In the genomic region with DNA sequence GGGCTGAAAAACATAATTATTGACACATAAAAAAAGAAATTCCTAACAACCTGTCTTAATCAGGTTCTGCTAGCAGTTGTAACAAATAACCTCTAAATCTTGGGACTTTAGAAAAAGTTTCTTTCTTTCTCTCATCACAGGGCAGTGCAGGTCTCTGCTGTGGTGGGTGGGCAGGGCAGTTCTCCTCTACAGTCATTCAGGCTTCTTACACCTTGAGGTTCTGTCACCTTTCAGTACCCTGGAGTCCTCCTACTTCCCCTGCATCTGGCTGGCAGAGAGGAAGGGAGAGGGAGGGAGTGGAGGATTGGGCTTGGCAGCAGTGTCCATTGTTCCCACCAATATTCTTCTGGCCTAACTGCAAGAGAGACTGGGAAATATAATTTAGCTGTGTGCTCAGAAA, we compare ENCODE assay signal across 24 cellular contexts.
"Had no signal": no experiment of that assay in that cellular context is flagged by ENCODE, and none has a peak within 500 bp of the region (broad histone marks: within the 10 kb centered on the region; RNA-seq: fewer than 3 reads in every experiment).

No MANE protein-coding gene starts in this region.

- H3K4me1 ChIP-seq: body of pancreas had no signal

- H3K27me3 ChIP-seq: ascending aorta, body of pancreas had no signal

- H3K27ac Mint-ChIP-seq: activated CD4-positive, alpha-beta memory T cell treated with anti-CD3 and anti-CD28 coated beads for 36 hours; activated CD4-positive, alpha-beta T cell treated with anti-CD3 and anti-CD28 coated beads, Interleukin-2, amount 10 ng/mL, durations not matched to agents 7 days and 5 days; activated T-cell treated with anti-CD3 and anti-CD28 coated beads, Interleukin-2, amount 50 U/mL, for 72 hours; activated T-helper 2 cell treated with anti-CD3 and anti-CD28 coated beads, Interferon-gamma antibody, Interleukin-2, Interleukin-4, amounts not matched to agents 10 μg/mL and 5 μg/mL and 100 μg/mL, durations not matched to agents 14 hours and 24 hours and 36 hours; T-cell had no signal

- ATAC-seq: activated T-cell treated with anti-CD3 and anti-CD28 coated beads, Interleukin-2, amount 50 U/mL, for 72 hours; body of pancreas; K562; T-cell had no signal

- H3K9me3 ChIP-seq: ascending aorta, body of pancreas had no signal

- H3K4me3 ChIP-seq: ascending aorta, body of pancreas, K562, PC-9 had no signal

- H2AFZ ChIP-seq: PC-9 had no signal

- DNase-seq: activated CD4-positive, alpha-beta memory T cell treated with anti-CD3 and anti-CD28 coated beads for 36 hours; activated CD4-positive, alpha-beta T cell treated with anti-CD3 and anti-CD28 coated beads, Interleukin-2, amount 10 ng/mL, durations not matched to agents 7 days and 5 days; activated CD4-positive, CD25-positive, alpha-beta regulatory T cell; activated CD8-positive, alpha-beta memory T cell treated with anti-CD3 and anti-CD28 coated beads for 24 hours; activated gamma-delta T cell treated with Interleukin-2 at 50 U/mL for 16 hours; activated naive CD4-positive, alpha-beta T cell treated with anti-CD3 and anti-CD28 coated beads, Interleukin-2, amount 50 U/mL, for 16 hours; activated T-cell treated with anti-CD3 and anti-CD28 coated beads, Interleukin-2, amount 50 U/mL, for 72 hours; amniotic stem cell; body of pancreas; Kasumi-1; NCI-H1048; NCI-H146; NCI-H187 treated with DMSO at 0.1 percent for 48 hours; NCI-H2081 treated with DMSO at 0.1 percent for 48 hours; NCI-H446; NCI-H524; PC-9; SIG-M5; T-cell; T-helper 2 cell; T1000 had no signal

- H3K27ac ChIP-seq: ascending aorta, body of pancreas had no signal

- H3K27me3 Mint-ChIP-seq: activated CD4-positive, alpha-beta memory T cell treated with anti-CD3 and anti-CD28 coated beads for 36 hours; activated CD4-positive, alpha-beta T cell treated with anti-CD3 and anti-CD28 coated beads, Interleukin-2, amount 10 ng/mL, durations not matched to agents 7 days and 5 days; T-cell had no signal

- H3K36me3 ChIP-seq: ascending aorta had no signal

- H3K4me3 Mint-ChIP-seq: activated CD4-positive, alpha-beta memory T cell treated with anti-CD3 and anti-CD28 coated beads for 36 hours; activated CD4-positive, alpha-beta T cell treated with anti-CD3 and anti-CD28 coated beads, Interleukin-2, amount 10 ng/mL, durations not matched to agents 7 days and 5 days; activated T-cell treated with anti-CD3 and anti-CD28 coated beads, Interleukin-2, amount 50 U/mL, for 72 hours; T-cell had no signal
